In genomic region chr3:45677045-45677436, GRCh38 we compare ENCODE assay signal across 8 cellular contexts. TPM values are rescaled to one million over a fixed set of nuclear protein-coding genes. Genes with fewer than 3 reads are reported as not detected.
A peak's percentile ranks its signal among the peaks of the same experiment; 100 is the strongest.
DNase-seq lines count a peak whose midpoint lies in the region; ATAC-seq and TF ChIP-seq lines count a peak whose summit lies in the region.

No MANE protein-coding gene starts in this region.

- peak; percentile 56 for ATAC-seq in IMR-90 (ENCODE audit: low read depth)
- ATAC-seq in esophagus mucosa = peak; percentile 71
- ATAC-seq in GM21723 (IDR thresholded peaks at IDR 0.05; ENCODE audit: unreplicated experiment) = no peak
- ATAC-seq in HG03565 (IDR thresholded peaks at IDR 0.05; ENCODE audit: unreplicated experiment) = no peak

- TF ChIP-seq CTCF in IMR-90 (conservative IDR thresholded peaks at IDR 0.05; ENCODE audit: low read depth, low read length) (no peak), osteoblast (IDR thresholded peaks at IDR 0.05; ENCODE audit: extremely low read depth, low read depth, low read length) (no peak), smooth muscle cell (IDR thresholded peaks at IDR 0.05; ENCODE audit: borderline replicate concordance, insufficient read depth, poor library complexity, severe bottlenecking) (no peak)

- peak overlapping the region; percentile 65 for H4K91ac ChIP-seq in IMR-90 (ENCODE audit: insufficient read depth, low read depth, low read length)

- peak overlapping the region; percentile 58; the same call in 1 of the 2 replicates for H2BK120ac ChIP-seq in IMR-90 (ENCODE audit: low read depth, low read length)

- POLR2A ChIA-PET in IMR-90 (lab: Charles Lee; ENCODE audit: unreplicated experiment) = no interaction called here

- no peak overlapping the region for H2BK20ac ChIP-seq in IMR-90 (ENCODE audit: low read depth, low read length)

- dilution Hi-C loops in IMR-90 (cut with HindIII; ENCODE audit: low sequenced_read_pairs, unreplicated experiment) = no loop called here

- no peak for TF ChIP-seq RAD21 in IMR-90 (IDR thresholded peaks at IDR 0.05; ENCODE audit: low read length)

- BruUV-seq in IMR-90 (replicated peaks; lab: Mats Ljungman, UMichigan) = no TSS peak

- H2AK5ac ChIP-seq in IMR-90 (ENCODE audit: low read depth, low read length) = peak overlapping the region; percentile 22; the same call in 1 of the 2 replicates

- in situ Hi-C loops in IMR-90 (cut with MboI; ENCODE audit: low sequenced_read_pairs) = no loop called here

- no peak overlapping the region; the same call in 1 of the 2 replicates for H4K5ac ChIP-seq in IMR-90 (ENCODE audit: low read depth, low read length)

- H3K4me1 ChIP-seq in IMR-90 (ENCODE audit: control insufficient read depth, insufficient read depth, low read length) (peaks cover 6% of the 10 kb centered on the region), osteoblast (ENCODE audit: insufficient read depth, low read length) (peaks cover 7% of the 10 kb centered on the region), smooth muscle cell (ENCODE audit: low read depth) (no peaks in the 10 kb centered on the region)

- H2BK5ac ChIP-seq in IMR-90 (ENCODE audit: low read depth, low read length, poor library complexity, severe bottlenecking) = peak overlapping the region; percentile 31

- no peak overlapping the region for H3K23ac ChIP-seq in IMR-90 (ENCODE audit: low read depth, low read length)

- H2BK15ac ChIP-seq in IMR-90 (ENCODE audit: low read depth, low read length) = no peak overlapping the region

- H3K36me3 ChIP-seq in IMR-90 (ENCODE audit: control insufficient read depth, insufficient read depth, low read length) (peaks cover 58% of the 10 kb centered on the region), osteoblast (ENCODE audit: insufficient read depth, low read length) (peaks cover 39% of the 10 kb centered on the region), smooth muscle cell (ENCODE audit: low read depth) (no peaks in the 10 kb centered on the region)

- peaks cover 13% of the 10 kb centered on the region for H3K9me1 ChIP-seq in IMR-90 (ENCODE audit: insufficient read depth, low read length)

- peak overlapping the region; percentile 52; the same call in 1 of the 2 replicates for H3K4ac ChIP-seq in IMR-90 (ENCODE audit: low read depth, low read length)

- no peak overlapping the region for H3K56ac ChIP-seq in IMR-90 (ENCODE audit: extremely low read depth, insufficient read depth, low read length)

- intact Hi-C loops in IMR-90 (cut with micrococcal nuclease) = no loop called here

- H4K20me1 ChIP-seq in IMR-90 (ENCODE audit: insufficient read depth, low read length) (no peaks in the 10 kb centered on the region), osteoblast (ENCODE audit: insufficient read depth, low read length) (no peaks in the 10 kb centered on the region), smooth muscle cell (ENCODE audit: low read depth) (no peaks in the 10 kb centered on the region)

- H3K79me2 ChIP-seq in osteoblast (ENCODE audit: insufficient read depth, low read length) = no peaks in the 10 kb centered on the region
- H3K79me2 ChIP-seq in smooth muscle cell (ENCODE audit: low read depth) = no peaks in the 10 kb centered on the region

- no peak for TF ChIP-seq POLR2A in IMR-90 (IDR thresholded peaks at IDR 0.05; ENCODE audit: low read depth, low read length)

- CTCF ChIA-PET in IMR-90 (lab: Yijun Ruan, JAX) = interaction anchor here (0.6 to 2.2 kb wide), 4 partner anchors 9 to 17 kb away, joined by 3 to 5 read pairs (median 4); no protein-coding TSS in a partner anchor

- H3K9ac ChIP-seq in IMR-90 (ENCODE audit: low read depth, low read length) (no peak overlapping the region), smooth muscle cell (ENCODE audit: low read depth) (no peak overlapping the region)

- 0 out of 2 replicates have a peak overlapping the region, but pooled peaks have one; percentile 8 for H3K18ac ChIP-seq in IMR-90 (ENCODE audit: low read depth, low read length)

- no peaks in the 10 kb centered on the region for H3F3A ChIP-seq in smooth muscle cell (ENCODE audit: low read depth)

- H3K4me3 ChIP-seq in IMR-90 (ENCODE audit: insufficient read depth, low read depth, low read length) (no peak overlapping the region), osteoblast (ENCODE audit: insufficient read depth, low read length) (no peak overlapping the region), smooth muscle cell (no peak overlapping the region)

- H2AK9ac ChIP-seq in IMR-90 (replicated peaks; ENCODE audit: low read depth, low read length, poor library complexity) = peak overlapping the region; percentile 74

- H3K27me3 ChIP-seq in IMR-90 (ENCODE audit: control insufficient read depth, insufficient read depth, low read length) (no peaks in the 10 kb centered on the region), osteoblast (ENCODE audit: insufficient read depth, low read length) (no peaks in the 10 kb centered on the region), smooth muscle cell (ENCODE audit: low read depth) (no peaks in the 10 kb centered on the region)

- H3K27ac ChIP-seq in IMR-90 (ENCODE audit: insufficient read depth, low read length) = peak overlapping the region; percentile 21; the same call in 1 of the 2 replicates
- peak overlapping the region; percentile 9 for H3K27ac ChIP-seq in osteoblast (ENCODE audit: low read depth, low read length)
- no peak overlapping the region for H3K27ac ChIP-seq in smooth muscle cell (ENCODE audit: low read depth)

- H3K14ac ChIP-seq in IMR-90 (replicated peaks; ENCODE audit: low read depth, low read length) = peak overlapping the region; percentile 23; the same call in 1 of the 2 replicates

- peaks cover 11 to 38% of the 10 kb centered on the region in 2 experiments for H3K79me1 ChIP-seq in IMR-90 (ENCODE audit: low read depth in 1 of 2, low read length in 2 of 2)

- DNase-seq in IMR-90 = peak; percentile 66
- DNase-seq in activated CD8-positive, alpha-beta memory T cell treated with anti-CD3 and anti-CD28 coated beads for 24 hours = peak; percentile 82
- no peak for DNase-seq in osteoblast (ENCODE audit: insufficient read length, low spot score, missing footprints)
- no peak for DNase-seq in NCI-H446 treated with DMSO at 0.1 percent for 48 hours (lab: John Stamatoyannopoulos, UW)
- DNase-seq in smooth muscle cell (lab: John Stamatoyannopoulos, UW; ENCODE audit: unreplicated experiment) = no peak

- H3K9me3 ChIP-seq in IMR-90 (ENCODE audit: control insufficient read depth, insufficient read depth, low read length) = no peaks in the 10 kb centered on the region
- H3K9me3 ChIP-seq in osteoblast (ENCODE audit: low read depth, low read length) = no peaks in the 10 kb centered on the region
- no peaks in the 10 kb centered on the region for H3K9me3 ChIP-seq in smooth muscle cell (replicated peaks; ENCODE audit: low read depth)

- peak overlapping the region in 1 of 2 experiments; percentile 24; a peak in 1 of 4 replicates for H4K8ac ChIP-seq in IMR-90 (ENCODE audit: low read depth in 2 of 2, low read length in 2 of 2)

- peak overlapping the region; percentile 26 for H2AFZ ChIP-seq in IMR-90 (replicated peaks; ENCODE audit: low read length, poor library complexity)
- H2AFZ ChIP-seq in osteoblast (ENCODE audit: low read length) = no peak overlapping the region
- H2AFZ ChIP-seq in smooth muscle cell (ENCODE audit: low read depth) = no peak overlapping the region

- no peak overlapping the region for H3K4me2 ChIP-seq in IMR-90 (ENCODE audit: low read depth, low read length)
- H3K4me2 ChIP-seq in osteoblast (ENCODE audit: insufficient read depth, low read length) = no peak overlapping the region
- H3K4me2 ChIP-seq in smooth muscle cell = no peak overlapping the region

- 80% methylated on average over 1 of the region's 5 CpGs; no CpG with 5 or more reads in 1 of the 2 experiments for WGBS in IMR-90 (ENCODE audit: extremely low coverage in 2 of 2, insufficient read length in 1 of 2), 2 experiments
- WGBS in smooth muscle cell (ENCODE audit: low lambda C conversion rate) = 77% methylated on average over 5 of the region's 5 CpGs

TF ChIP-seq in IMR-90, 13 proteins besides CTCF, POLR2A, EP300 and RAD21 (continues in another document):
- TF ChIP-seq NFE2L2 (IDR thresholded peaks at IDR 0.05; ENCODE audit: low read depth, low read length) (no peak), SMC3 (IDR thresholded peaks at IDR 0.05; ENCODE audit: low read depth, low read length) (no peak), CHD1 (IDR thresholded peaks at IDR 0.05; ENCODE audit: low read depth, low read length) (no peak), CEBPB (IDR thresholded peaks at IDR 0.05; ENCODE audit: low read depth, low read length) (peak; percentile 97), FOS (IDR thresholded peaks at IDR 0.05; ENCODE audit: low read depth, low read length) (no peak), MAZ (IDR thresholded peaks at IDR 0.05; ENCODE audit: borderline replicate concordance, low read depth, low read length) (no peak), RFX5 (IDR thresholded peaks at IDR 0.05; ENCODE audit: low read depth, low read length) (no peak), MXI1 (IDR thresholded peaks at IDR 0.05; ENCODE audit: borderline replicate concordance, low read depth, low read length) (no peak), ELK1 (IDR thresholded peaks at IDR 0.05; ENCODE audit: borderline replicate concordance, low read depth, low read length) (no peak), RCOR1 (IDR thresholded peaks at IDR 0.05; ENCODE audit: insufficient replicate concordance, low read length) (no peak), USF2 (IDR thresholded peaks at IDR 0.05; ENCODE audit: low read depth, low read length) (peak; percentile 72; the same call in 1 of the 2 replicates)

RNA-seq across cellular contexts. Expression of gene SACM1L, which starts 12.2 kb away (rescaled TPM):
- total RNA-seq in IMR-90 (2012; rRNA removed) (40.9 and 44.2 TPM in 2 replicates), esophagus mucosa (22.8 TPM), osteoblast (28.6 and 39.5 TPM in 2 replicates), smooth muscle cell (24.7 and 31.7 TPM in 2 replicates)
- polyA plus RNA-seq in IMR-90 (2012; rRNA removed) (12.8 and 19.0 TPM in 2 replicates), smooth muscle cell (12.9 and 15.8 TPM in 2 replicates)
- polyA plus RNA-seq in IMR-90 (2012; cell fraction: cytosol; rRNA removed) = 1.8 and 2.5 TPM in 2 replicates
- 7.0 and 36.5 TPM in 2 replicates for polyA plus RNA-seq in IMR-90 (2012; cell fraction: nucleus; rRNA removed; ENCODE audit: low replicate concordance)

Comparison
In these comparisons a context has a peak if more than half of its experiments do, and no peak if none do; other contexts are left out.
1. ATAC-seq: peak in IMR-90 (single experiment) and esophagus mucosa (single experiment); none in GM21723 (single experiment) and HG03565 (single experiment).
2. DNase-seq: peak in IMR-90 (single experiment) and activated CD8-positive, alpha-beta memory T cell treated with anti-CD3 and anti-CD28 coated beads for 24 hours (single experiment); none in osteoblast (single experiment), NCI-H446 treated with DMSO at 0.1 percent for 48 hours (single experiment) and smooth muscle cell (single experiment).